Comparison of ENCODE assay signal across 1 cellular context in the genomic region with DNA sequence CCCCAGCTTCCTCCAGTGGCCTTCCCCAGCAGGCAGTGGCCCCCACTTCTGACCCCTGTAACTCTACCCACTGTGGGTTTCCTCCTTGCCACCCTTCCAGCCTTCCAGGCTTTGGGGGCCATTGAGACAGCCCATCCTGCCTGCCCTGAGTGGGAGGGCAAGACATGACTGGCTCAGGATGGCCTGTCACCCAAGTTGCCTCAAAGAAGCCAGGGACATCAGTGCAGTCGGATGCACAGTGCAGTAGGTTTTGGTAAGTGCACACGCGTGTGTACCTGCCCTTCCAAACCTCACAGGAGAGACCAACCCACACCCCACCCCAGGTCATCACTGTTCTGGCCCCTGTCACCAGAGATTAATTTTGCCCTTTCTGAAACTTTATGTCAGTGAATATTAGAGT.
A peak's percentile ranks its signal among the peaks of the same experiment; 100 is the strongest.
TF ChIP-seq lines count a peak whose summit lies in the region.

No MANE protein-coding gene starts in this region.

TF ChIP-seq in K562, 482 proteins besides CTCF, POLR2A, EP300 and RAD21:
- TF ChIP-seq POLR2G (IDR thresholded peaks at IDR 0.05; ENCODE audit: low read depth, low read length) (peak; percentile 33; the same call in 1 of the 2 replicates), ARID3A (IDR thresholded peaks at IDR 0.05; ENCODE audit: borderline replicate concordance, low read depth, low read length) (no peak)
